35 cellular contexts compared by ENCODE assay signal in genomic region chr2:73301636-73302035, GRCh38. TPM values are rescaled to one million over a fixed set of nuclear protein-coding genes. Genes with fewer than 3 reads are reported as not detected.
"Had no signal": no experiment of that assay in that cellular context is flagged by ENCODE, and none has a peak within 500 bp of the region (broad histone marks: within the 10 kb centered on the region; RNA-seq: fewer than 3 reads in every experiment).

No MANE protein-coding gene starts in this region.

- ATAC-seq: activated naive CD8-positive, alpha-beta T cell treated with anti-CD3 and anti-CD28 coated beads, Interleukin-2, amount 50 U/mL, for 24 hours; activated T-cell treated with anti-CD3 and anti-CD28 coated beads, Interleukin-2, amount 50 U/mL, for 72 hours; body of pancreas; gastroesophageal sphincter; heart right ventricle; WTC11 had no signal

- H3K36me3 Mint-ChIP-seq: activated naive CD8-positive, alpha-beta T cell treated with anti-CD3 and anti-CD28 coated beads for 36 hours; WTC11 had no signal

- H3K36me3 ChIP-seq: adrenal gland, esophagus squamous epithelium, gastroesophageal sphincter, heart right ventricle had no signal

- H3K27ac Mint-ChIP-seq: activated CD4-positive, alpha-beta memory T cell treated with anti-CD3 and anti-CD28 coated beads, Interleukin-2, amount 10 ng/mL, durations not matched to agents 7 days and 5 days; activated CD4-positive, alpha-beta T cell treated with anti-CD3 and anti-CD28 coated beads, Interleukin-2, amount 10 ng/mL, durations not matched to agents 7 days and 5 days; activated naive CD8-positive, alpha-beta T cell treated with anti-CD3 and anti-CD28 coated beads for 36 hours; activated naive CD8-positive, alpha-beta T cell treated with anti-CD3 and anti-CD28 coated beads, Interleukin-2, amount 50 U/mL, for 24 hours; activated T-cell treated with anti-CD3 and anti-CD28 coated beads, Interleukin-2, amount 50 U/mL, for 24 hours; activated T-cell treated with anti-CD3 and anti-CD28 coated beads, Interleukin-2, amount 50 U/mL, for 72 hours; dendritic cell treated with granulocyte-macrophage colony-stimulating factor and Interleukin-4, amounts not matched to agents 40 ng/mL and 50 ng/mL, for 4 days; endodermal cell; WTC11 had no signal

- H3K4me3 ChIP-seq: adrenal gland, body of pancreas, coronary artery, dorsolateral prefrontal cortex, esophagus squamous epithelium, gastroesophageal sphincter, heart right ventricle, hepatocyte had no signal

- H3K9me3 Mint-ChIP-seq: activated CD4-positive, alpha-beta memory T cell treated with anti-CD3 and anti-CD28 coated beads, Interleukin-2, amount 10 ng/mL, durations not matched to agents 7 days and 5 days; activated CD4-positive, alpha-beta T cell treated with anti-CD3 and anti-CD28 coated beads, Interleukin-2, amount 10 ng/mL, durations not matched to agents 7 days and 5 days; activated naive CD8-positive, alpha-beta T cell treated with anti-CD3 and anti-CD28 coated beads for 36 hours; activated naive CD8-positive, alpha-beta T cell treated with anti-CD3 and anti-CD28 coated beads, Interleukin-2, amount 50 U/mL, for 24 hours; activated T-cell treated with anti-CD3 and anti-CD28 coated beads, Interleukin-2, amount 50 U/mL, for 24 hours; activated T-cell treated with anti-CD3 and anti-CD28 coated beads, Interleukin-2, amount 50 U/mL, for 72 hours; central memory CD8-positive, alpha-beta T cell; dendritic cell treated with granulocyte-macrophage colony-stimulating factor and Interleukin-4, amounts not matched to agents 40 ng/mL and 50 ng/mL, for 4 days; endodermal cell; WTC11 had no signal

- H3K27me3 ChIP-seq: adrenal gland, body of pancreas had no signal

- DNase-seq: activated CD4-positive, alpha-beta memory T cell treated with anti-CD3 and anti-CD28 coated beads, Interleukin-2, amount 10 ng/mL, durations not matched to agents 7 days and 5 days; activated CD4-positive, alpha-beta T cell treated with anti-CD3 and anti-CD28 coated beads for 1 hour; activated CD4-positive, alpha-beta T cell treated with anti-CD3 and anti-CD28 coated beads for 4 hours; activated CD4-positive, alpha-beta T cell treated with anti-CD3 and anti-CD28 coated beads, Interleukin-2, amount 10 ng/mL, durations not matched to agents 7 days and 5 days; activated CD4-positive, alpha-beta T cell treated with anti-CD3 and anti-CD28 coated beads, Interleukin-2, amount 50 U/mL, for 4 hours; activated effector memory CD4-positive, alpha-beta T cell treated with Interleukin-2 at 50 U/mL for 16 hours; activated gamma-delta T cell treated with Interleukin-2 at 50 U/mL for 16 hours; activated naive CD4-positive, alpha-beta T cell treated with anti-CD3 and anti-CD28 coated beads, Interleukin-2, amount 50 U/mL, for 16 hours; activated naive CD4-positive, alpha-beta T cell treated with Interleukin-2 at 50 U/mL for 16 hours; activated naive CD8-positive, alpha-beta T cell treated with anti-CD3 and anti-CD28 coated beads for 36 hours; activated naive CD8-positive, alpha-beta T cell treated with anti-CD3 and anti-CD28 coated beads, Interleukin-2, amount 50 U/mL, for 24 hours; activated T-cell treated with anti-CD3 and anti-CD28 coated beads for 4 hours; activated T-cell treated with anti-CD3 and anti-CD28 coated beads, Interleukin-2, amount 50 U/mL, for 24 hours; activated T-cell treated with anti-CD3 and anti-CD28 coated beads, Interleukin-2, amount 50 U/mL, for 72 hours; adrenal gland; aorta; body of pancreas; dorsolateral prefrontal cortex; effector memory CD4-positive, alpha-beta T cell; endodermal cell; erythroblast; esophagus squamous epithelium; foreskin melanocyte; heart right ventricle; T-helper 2 cell had no signal

RNA-seq across cellular contexts. Expression of gene EGR4, which starts 8.3 kb away (rescaled TPM):
- total RNA-seq: activated CD4-positive, alpha-beta memory T cell treated with anti-CD3 and anti-CD28 coated beads, Interleukin-2, amount 10 ng/mL, durations not matched to agents 7 days and 5 days; activated CD4-positive, alpha-beta T cell treated with anti-CD3 and anti-CD28 coated beads, Interleukin-2, amount 10 ng/mL, durations not matched to agents 7 days and 5 days; aorta; body of pancreas; cardiac septum; fibroblast of lung; fibroblast of villous mesenchyme; gastroesophageal sphincter; glomerular endothelial cell had no signal
